In genomic region chr3:113746069-113746954, GRCh38 we compare ENCODE assay signal across 8 cellular contexts. TPM values are rescaled to one million over a fixed set of nuclear protein-coding genes. Genes with fewer than 3 reads are reported as not detected.
A peak's percentile ranks its signal among the peaks of the same experiment; 100 is the strongest.
DNase-seq lines count a peak whose midpoint lies in the region; ATAC-seq and TF ChIP-seq lines count a peak whose summit lies in the region.

Gene NAA50 (minus strand): TSS chr3:113746249. CDS start chr3:113745949, 300 bp downstream.

- intact Hi-C loops in Panc1 (cut with micrococcal nuclease; ENCODE audit: unreplicated experiment): loop anchor here (10.0 kb wide), 1 partner anchor 252 kb away; no protein-coding TSS in a partner anchor

- CTCF ChIA-PET in Panc1 (lab: Charles Lee): interaction anchor here (0.6 to 1.8 kb wide), 4 partner anchors 10 to 413 kb away, joined by 4 to 14 read pairs (median 8); partner anchors contain the start of gene USF3

- POLR2A ChIA-PET in Panc1 (lab: Charles Lee): interaction anchor here (0.6 to 0.9 kb wide), 2 partner anchors 11 to 14 kb away, joined by 4 to 9 read pairs; no protein-coding TSS in a partner anchor

- H3K27ac ChIP-seq in Panc1 (ENCODE audit: low read length) (peak within 1 kb of the TSS; percentile 100), mucosa of rectum (ENCODE audit: low read depth in 2 of 2, low read length in 2 of 2) (peak within 1 kb of the TSS; percentile 99 to 100)

- H3K4me3 ChIP-seq in Panc1 (ENCODE audit: low read depth in 2 of 2, low read length in 2 of 2) (peak within 1 kb of the TSS; percentile 97 to 99), mucosa of rectum (ENCODE audit: low read length in 2 of 2) (peak within 1 kb of the TSS; percentile 92 to 95)

- peak; percentile 90 for TF ChIP-seq POLR2A in erythroblast (IDR thresholded peaks at IDR 0.05; ENCODE audit: low read length)

- peak within 1 kb of the TSS; percentile 95 for H3K4me3 Mint-ChIP-seq in activated T-cell treated with anti-CD3 and anti-CD28 coated beads, Interleukin-2, amount 50 U/mL, for 4 hours

- H3K36me3 ChIP-seq in Panc1 (ENCODE audit: control insufficient read depth, insufficient read depth, low read length): no peaks in the 10 kb centered on the region; the same call in 1 of the 2 replicates
- peaks cover 0 to 1% of the 10 kb centered on the region in 2 donors for H3K36me3 ChIP-seq in mucosa of rectum (ENCODE audit: control insufficient read depth in 2 of 2, insufficient read depth in 2 of 2, low read length in 2 of 2)

- DNase-seq in DMS 273 treated with DMSO at 0.1 percent for 48 hours (lab: John Stamatoyannopoulos, UW): peak; percentile 95
- DNase-seq in KG1 (lab: John Stamatoyannopoulos, UW): peak; percentile 88
- DNase-seq in Panc1 (ENCODE audit: low read depth, low spot score): peak; percentile 89
- DNase-seq in activated T-cell treated with anti-CD3 and anti-CD28 coated beads, Interleukin-2, amount 50 U/mL, for 4 hours: peak; percentile 92
- peak; percentile 94 to 96 for DNase-seq in erythroblast (lab: John Stamatoyannopoulos, UW)
- peak; percentile 96 for DNase-seq in stimulated activated CD8-positive, alpha-beta memory T cell treated with anti-CD3 and anti-CD28 coated beads, Interleukin-4, amount 100 ng/mL, for 48 hours

- no peak for TF ChIP-seq CTCF in Panc1 (IDR thresholded peaks at IDR 0.05)

- BruUV-seq in Panc1 (replicated peaks; lab: Mats Ljungman, UMichigan): no TSS peak

- peak; percentile 34 for ATAC-seq in GM21619 (IDR thresholded peaks at IDR 0.05; ENCODE audit: unreplicated experiment)
- peak; percentile 90 for ATAC-seq in Panc1
- peak; percentile 70 to 72 for ATAC-seq in activated T-cell treated with anti-CD3 and anti-CD28 coated beads, Interleukin-2, amount 50 U/mL, for 4 hours

- peak within 1 kb of the TSS; percentile 90 to 92 for H3K9ac ChIP-seq in mucosa of rectum (ENCODE audit: low read depth in 1 of 2, low read length in 2 of 2)

- H3K4me1 ChIP-seq in Panc1 (ENCODE audit: control insufficient read depth, insufficient read depth, low read length): peaks cover 45% of the 10 kb centered on the region
- peaks cover 9 to 32% of the 10 kb centered on the region in 2 donors for H3K4me1 ChIP-seq in mucosa of rectum (ENCODE audit: control insufficient read depth in 2 of 2, insufficient read depth in 2 of 2, low read length in 2 of 2)

- in situ Hi-C loops in Panc1 (cut with HindIII; ENCODE audit: low pct_unique_long_range_greater_than_20kb, low sequenced_read_pairs): no loop called here

- H3K27me3 Mint-ChIP-seq in activated T-cell treated with anti-CD3 and anti-CD28 coated beads, Interleukin-2, amount 50 U/mL, for 4 hours (ENCODE audit: low read depth): no peaks in the 10 kb centered on the region

- H3K27me3 ChIP-seq in Panc1 (ENCODE audit: control insufficient read depth, insufficient read depth, low read length): no peaks in the 10 kb centered on the region
- H3K27me3 ChIP-seq in mucosa of rectum (ENCODE audit: control insufficient read depth in 2 of 2, insufficient read depth in 2 of 2, low read length in 2 of 2): no peaks in the 10 kb centered on the region

- H3K36me3 Mint-ChIP-seq in activated T-cell treated with anti-CD3 and anti-CD28 coated beads, Interleukin-2, amount 50 U/mL, for 4 hours (ENCODE audit: insufficient read depth): peaks cover 9% of the 10 kb centered on the region

- H3K9me3 ChIP-seq in Panc1 (ENCODE audit: control insufficient read depth, insufficient read depth, low read depth, low read length) (no peaks in the 10 kb centered on the region), mucosa of rectum (ENCODE audit: control insufficient read depth in 2 of 2, low read length in 2 of 2) (no peaks in the 10 kb centered on the region)

- H3K4me1 Mint-ChIP-seq in activated T-cell treated with anti-CD3 and anti-CD28 coated beads, Interleukin-2, amount 50 U/mL, for 4 hours (ENCODE audit: low read depth): peaks cover 61% of the 10 kb centered on the region

- no peaks in the 10 kb centered on the region for H3K9me3 Mint-ChIP-seq in activated T-cell treated with anti-CD3 and anti-CD28 coated beads, Interleukin-2, amount 50 U/mL, for 4 hours

RNA-seq across cellular contexts. Expression of gene NAA50, which starts in this region (rescaled TPM):
- total RNA-seq in Panc1 (2021; ENCODE audit: unreplicated experiment): 208 TPM
- polyA plus RNA-seq in Panc1 (2012; ENCODE audit: insufficient read length): 218 TPM
- 100 to 1,000 TPM; 228 to 273 (median 249) TPM for total RNA-seq in activated T-cell treated with anti-CD3 and anti-CD28 coated beads, Interleukin-2, amount 50 U/mL, for 4 hours

Comparison
In these comparisons a context has a peak if more than half of its experiments do, and no peak if none do; other contexts are left out.
1. Peak in every context shown above with its lines: DNase-seq, ATAC-seq, H3K4me3 ChIP-seq and H3K27ac ChIP-seq.
2. ATAC-seq: peak in every context shown above with its lines; median percentile 90 in Panc1; 71 in activated T-cell treated with anti-CD3 and anti-CD28 coated beads, Interleukin-2, amount 50 U/mL, for 4 hours; 34 in GM21619.